13 cellular contexts compared by ENCODE assay signal in genomic region chr15:64158363-64159134, GRCh38. TPM values are rescaled to one million over a fixed set of nuclear protein-coding genes. Genes with fewer than 3 reads are reported as not detected.
DNase-seq lines count a peak whose midpoint lies in the region; ATAC-seq and TF ChIP-seq lines count a peak whose summit lies in the region.
"Had no signal": no experiment of that assay in that cellular context is flagged by ENCODE, and none has a peak within 500 bp of the region (broad histone marks: within the 10 kb centered on the region; RNA-seq: fewer than 3 reads in every experiment).

No MANE protein-coding gene starts in this region.

- H3K27ac ChIP-seq in Panc1 (ENCODE audit: low read length) (peak overlapping the region; percentile 23; the same call in 1 of the 2 replicates), left lung (no peak overlapping the region), psoas muscle (no peak overlapping the region)
- H3K27ac ChIP-seq: ovary had no signal

- H3K9me3 ChIP-seq in Panc1 (ENCODE audit: control insufficient read depth, insufficient read depth, low read depth, low read length): no peaks in the 10 kb centered on the region
- H3K9me3 ChIP-seq in left lung: no peaks in the 10 kb centered on the region
- no peaks in the 10 kb centered on the region for H3K9me3 ChIP-seq in psoas muscle
- H3K9me3 ChIP-seq in mucosa of descending colon: no peaks in the 10 kb centered on the region
- H3K9me3 ChIP-seq: ovary, stomach had no signal

- peaks cover 33% of the 10 kb centered on the region for H3K4me1 Mint-ChIP-seq in chondrocyte (ENCODE audit: low read depth)
- H3K4me1 Mint-ChIP-seq in natural killer cell: peaks cover 46 to 48% of the 10 kb centered on the region in 2 donors

- WGBS in psoas muscle, 3 donors: 87 to 89% (median 88%) methylated on average over 11 of the region's 11 CpGs

- intact Hi-C loops in Panc1 (cut with micrococcal nuclease; ENCODE audit: unreplicated experiment): no loop called here
- intact Hi-C loops in natural killer cell (cut with micrococcal nuclease): no loop called here
- intact Hi-C loops in left lung (cut with DNase I): no loop called here
- intact Hi-C loops in psoas muscle (cut with DNase I): no loop called here
- intact Hi-C loops in mucosa of descending colon (cut with DNase I, micrococcal nuclease): no loop called here

- peaks cover 8% of the 10 kb centered on the region for H3K4me1 ChIP-seq in Panc1 (ENCODE audit: control insufficient read depth, insufficient read depth, low read length)
- peaks cover 27 to 52% of the 10 kb centered on the region in 2 donors for H3K4me1 ChIP-seq in left lung
- peaks cover 30% of the 10 kb centered on the region for H3K4me1 ChIP-seq in psoas muscle
- H3K4me1 ChIP-seq in mucosa of descending colon (ENCODE audit: low read depth): peaks cover 15% of the 10 kb centered on the region

- H3K4me3 ChIP-seq in Panc1 (ENCODE audit: low read depth in 2 of 2, low read length in 2 of 2) (no peak overlapping the region), left lung (no peak overlapping the region), psoas muscle (no peak overlapping the region), mucosa of descending colon (no peak overlapping the region)
- H3K4me3 ChIP-seq: ovary had no signal

- no peak for ATAC-seq in Panc1
- no peak for ATAC-seq in natural killer cell
- ATAC-seq in left lung: no peak
- no peak for ATAC-seq in psoas muscle
- no peak for ATAC-seq in mucosa of descending colon

- H3K9me3 Mint-ChIP-seq in chondrocyte (ENCODE audit: low read depth) (no peaks in the 10 kb centered on the region), natural killer cell (no peaks in the 10 kb centered on the region)

- H3K27me3 Mint-ChIP-seq in chondrocyte (ENCODE audit: low read depth) (no peaks in the 10 kb centered on the region), natural killer cell (ENCODE audit: low read depth in 2 of 2) (peaks cover under 1 to 1% of the 10 kb centered on the region in 2 donors)

- POLR2A ChIA-PET in Panc1 (lab: Charles Lee): interaction anchor here (0.7 kb wide), 1 partner anchor 80 kb away, joined by 4 read pairs; no protein-coding TSS in a partner anchor

- H3K36me3 ChIP-seq in Panc1 (ENCODE audit: control insufficient read depth, insufficient read depth, low read length): peaks cover 18% of the 10 kb centered on the region
- H3K36me3 ChIP-seq in left lung: peaks cover 3 to 80% of the 10 kb centered on the region in 2 donors
- H3K36me3 ChIP-seq in psoas muscle (ENCODE audit: insufficient read depth in 1 of 2, low read depth in 1 of 2): peaks cover 8 to 83% of the 10 kb centered on the region in 2 donors
- H3K36me3 ChIP-seq in mucosa of descending colon (ENCODE audit: low read depth): peaks cover 14% of the 10 kb centered on the region
- H3K36me3 ChIP-seq: ovary had no signal

- DNase-seq in ELR (ENCODE audit: low read depth) (peak; percentile 9), Panc1 (ENCODE audit: low read depth, low spot score) (no peak), chondrocyte (ENCODE audit: low spot score) (no peak), natural killer cell (no peak), left lung (no peak), psoas muscle (no peak), mucosa of descending colon (no peak)
- DNase-seq: islet precursor cell, NCI-H1105, NCI-H526 treated with DMSO at 0.1 percent for 48 hours, stomach, SW 1271 had no signal

- H3K4me3 Mint-ChIP-seq in chondrocyte (ENCODE audit: unreplicated experiment): peak overlapping the region; percentile 25
- peak overlapping the region; percentile 17 for H3K4me3 Mint-ChIP-seq in natural killer cell

- CTCF ChIA-PET in Panc1 (lab: Charles Lee): no interaction called here

- H3K27me3 ChIP-seq in Panc1 (ENCODE audit: control insufficient read depth, insufficient read depth, low read length) (no peaks in the 10 kb centered on the region), left lung (no peaks in the 10 kb centered on the region), psoas muscle (ENCODE audit: insufficient read depth in 3 of 3, low read length in 2 of 3) (no peaks in the 10 kb centered on the region)
- H3K27me3 ChIP-seq: ovary, stomach had no signal

- no peak for TF ChIP-seq CTCF in Panc1 (IDR thresholded peaks at IDR 0.05)
- no peak for TF ChIP-seq CTCF in chondrocyte (IDR thresholded peaks at IDR 0.05)
- no peak for TF ChIP-seq CTCF in natural killer cell (IDR thresholded peaks at IDR 0.05)
- no peak for TF ChIP-seq CTCF in left lung (IDR thresholded peaks at IDR 0.05)
- no peak for TF ChIP-seq CTCF in psoas muscle (IDR thresholded peaks at IDR 0.05)
- no peak for TF ChIP-seq CTCF in mucosa of descending colon (IDR thresholded peaks at IDR 0.05)

- BruUV-seq in Panc1 (replicated peaks; lab: Mats Ljungman, UMichigan): no TSS peak

- H3K36me3 Mint-ChIP-seq in chondrocyte (ENCODE audit: low read depth) (peaks cover 44% of the 10 kb centered on the region), natural killer cell (peaks cover 15% of the 10 kb centered on the region)

- in situ Hi-C loops in Panc1 (cut with HindIII; ENCODE audit: low pct_unique_long_range_greater_than_20kb, low sequenced_read_pairs): no loop called here

- H3K27ac Mint-ChIP-seq in chondrocyte (ENCODE audit: unreplicated experiment) (peak overlapping the region; percentile 82), natural killer cell (peak overlapping the region; percentile 65 to 69)

RNA-seq across cellular contexts. Expression of gene PPIB, which starts 4.3 kb away (rescaled TPM):
- total RNA-seq in Panc1 (2021; ENCODE audit: unreplicated experiment) (407 TPM), chondrocyte (706 to 1,018 TPM (median 713 TPM) in 3 replicates), natural killer cell (100 to 1,000 TPM; 234 to 298 (median 251) TPM), left lung (100 to 1,000 TPM; 554 to 728 TPM), psoas muscle (10 to 100 TPM; 40.8 to 61.1 (median 50.1) TPM), mucosa of descending colon (100 to 1,000 TPM; 207 to 396 (median 239) TPM)
- 702 TPM for polyA plus RNA-seq in Panc1 (2012; ENCODE audit: insufficient read length)
- polyA plus RNA-seq in psoas muscle: 100 to 1,000 TPM in 1 of 3 donors, 10 to 100 TPM in 2; 38.0 to 160 (median 79.6) TPM

RNA-seq across cellular contexts. Expression of gene SNX22, which starts 7.0 kb away (rescaled TPM):
- total RNA-seq in Panc1 (2021; ENCODE audit: unreplicated experiment) (2.3 TPM), chondrocyte (0.15 to 0.28 TPM (median 0.27 TPM) in 3 replicates), natural killer cell (under 1 TPM; 0.41 to 0.80 (median 0.75) TPM), left lung (1 to 10 TPM; 6.2 to 7.4 TPM), psoas muscle (under 1 TPM; 0.08 to 0.17 (median 0.16) TPM), mucosa of descending colon (under 1 TPM; 0.29 to 0.35 (median 0.29) TPM)
- 2.8 TPM for polyA plus RNA-seq in Panc1 (2012; ENCODE audit: insufficient read length)
- under 1 TPM; 0.06 to 0.31 (median 0.23) TPM for polyA plus RNA-seq in psoas muscle
